In the genomic region with DNA sequence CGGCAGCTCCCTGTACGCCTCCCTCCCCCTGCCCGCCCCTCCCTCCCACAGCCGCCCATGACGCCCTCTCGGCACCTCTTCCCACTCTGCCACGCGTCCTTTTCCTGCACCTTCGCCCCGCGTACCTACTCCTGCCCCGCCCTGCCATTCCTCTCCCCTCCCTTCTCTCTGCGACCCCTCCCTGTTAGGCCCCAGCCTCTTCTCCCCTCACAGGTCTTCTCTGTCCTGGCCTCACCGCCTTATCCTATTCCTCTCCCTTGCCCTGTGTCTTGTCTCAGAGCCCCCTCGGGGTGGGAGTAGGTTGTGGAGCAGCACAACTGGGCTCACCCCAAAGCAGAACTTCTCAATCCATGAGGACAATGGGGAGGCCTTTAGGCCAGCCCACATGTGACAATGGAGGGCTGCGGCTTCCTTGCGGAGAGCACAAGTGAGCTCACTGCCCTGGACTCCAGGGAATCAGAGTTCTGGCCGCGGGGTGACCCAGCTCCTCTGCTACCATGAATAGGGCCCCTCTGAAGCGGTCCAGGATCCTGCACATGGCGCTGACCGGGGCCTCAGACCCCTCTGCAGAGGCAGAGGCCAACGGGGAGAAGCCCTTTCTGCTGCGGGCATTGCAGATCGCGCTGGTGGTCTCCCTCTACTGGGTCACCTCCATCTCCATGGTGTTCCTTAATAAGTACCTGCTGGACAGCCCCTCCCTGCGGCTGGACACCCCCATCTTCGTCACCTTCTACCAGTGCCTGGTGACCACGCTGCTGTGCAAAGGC, we compare ENCODE assay signal across 8 cellular contexts. TPM values are rescaled to one million over a fixed set of nuclear protein-coding genes. Genes with fewer than 3 reads are reported as not detected.
DNase-seq lines count a peak whose midpoint lies in the region; ATAC-seq and TF ChIP-seq lines count a peak whose summit lies in the region.

No MANE protein-coding gene starts in this region.

- H2AK5ac ChIP-seq in IMR-90 (ENCODE audit: low read depth, low read length): peak overlapping the region; percentile 92

- H3K9me1 ChIP-seq in IMR-90 (ENCODE audit: insufficient read depth, low read length): peaks cover 24% of the 10 kb centered on the region

- peak overlapping the region; percentile 94 for H3K4ac ChIP-seq in IMR-90 (ENCODE audit: low read depth, low read length)

- H4K8ac ChIP-seq in IMR-90 (ENCODE audit: low read depth in 2 of 2, low read length in 2 of 2): peak overlapping the region; percentile 82 to 97

- WGBS in IMR-90 (ENCODE audit: extremely low coverage in 2 of 2, insufficient read length in 1 of 2), 2 experiments: 11% methylated on average over 12 of the region's 29 CpGs; no CpG with 5 or more reads in 1 of the 2 experiments
- 13 to 19% (median 17%) methylated on average over 20 to 29 of the region's 29 CpGs for WGBS in heart left ventricle, 4 donors

- ATAC-seq in GM21360 (IDR thresholded peaks at IDR 0.05; ENCODE audit: unreplicated experiment) (peak; percentile 13), IMR-90 (ENCODE audit: low read depth) (peak; percentile 33), heart left ventricle (peak; percentile 41 to 61 (median 48))
- ATAC-seq in activated T-helper 17 cell treated with anti-CD3 and anti-CD28 coated beads, Interleukin-2, amount 50 U/mL, for 72 hours (replicated peaks): peak; percentile 42

- peaks cover 30% of the 10 kb centered on the region for H4K20me1 ChIP-seq in IMR-90 (ENCODE audit: insufficient read depth, low read length)

- in situ Hi-C loops in IMR-90 (cut with MboI; ENCODE audit: low sequenced_read_pairs): loop anchor here (25.0 kb wide), 1 partner anchor 1243 kb away; a partner anchor contains a TSS

- H3K27ac Mint-ChIP-seq in Calu3 (ENCODE audit: unreplicated experiment) (peak overlapping the region; percentile 84), progenitor cell of endocrine pancreas (peak overlapping the region; percentile 98)
- peak overlapping the region; percentile 69 for H3K27ac Mint-ChIP-seq in activated T-helper 17 cell treated with anti-CD3 and anti-CD28 coated beads, Interleukin-2, amount 50 U/mL, for 72 hours

- peak overlapping the region; percentile 95 for H4K91ac ChIP-seq in IMR-90 (ENCODE audit: insufficient read depth, low read depth, low read length)

- peak overlapping the region; percentile 85 for H2BK5ac ChIP-seq in IMR-90 (ENCODE audit: low read depth, low read length, poor library complexity, severe bottlenecking)

- dilution Hi-C loops in IMR-90 (cut with HindIII; ENCODE audit: low sequenced_read_pairs, unreplicated experiment): no loop called here

- H3K27me3 Mint-ChIP-seq in Calu3 (ENCODE audit: unreplicated experiment) (no peaks in the 10 kb centered on the region), progenitor cell of endocrine pancreas (peaks cover 25% of the 10 kb centered on the region)
- no peaks in the 10 kb centered on the region for H3K27me3 Mint-ChIP-seq in activated T-helper 17 cell treated with anti-CD3 and anti-CD28 coated beads, Interleukin-2, amount 50 U/mL, for 72 hours

- H2BK15ac ChIP-seq in IMR-90 (ENCODE audit: low read depth, low read length): peak overlapping the region; percentile 25; the same call in 1 of the 3 replicates

- H3K4me1 Mint-ChIP-seq in Calu3 (ENCODE audit: low read depth, unreplicated experiment) (peaks cover 16% of the 10 kb centered on the region), progenitor cell of endocrine pancreas (ENCODE audit: low read depth) (peaks cover 13% of the 10 kb centered on the region)
- H3K4me1 Mint-ChIP-seq in activated T-helper 17 cell treated with anti-CD3 and anti-CD28 coated beads, Interleukin-2, amount 50 U/mL, for 72 hours: peaks cover 20% of the 10 kb centered on the region

- peak overlapping the region; percentile 96 for H3K4me2 ChIP-seq in IMR-90 (ENCODE audit: low read depth, low read length)

- H3K27me3 ChIP-seq in IMR-90 (ENCODE audit: control insufficient read depth, insufficient read depth, low read length): no peaks in the 10 kb centered on the region; the same call in 1 of the 2 replicates
- H3K27me3 ChIP-seq in heart left ventricle: no peaks in the 10 kb centered on the region

- H3K4me1 ChIP-seq in IMR-90 (ENCODE audit: control insufficient read depth, insufficient read depth, low read length): peaks cover 20% of the 10 kb centered on the region
- peaks cover 6 to 59% (median 33%) of the 10 kb centered on the region in 12 donors for H3K4me1 ChIP-seq in heart left ventricle

- peak overlapping the region; percentile 95 for H3K14ac ChIP-seq in IMR-90 (replicated peaks; ENCODE audit: low read depth, low read length)

- H3K9me3 ChIP-seq in IMR-90 (ENCODE audit: control insufficient read depth, insufficient read depth, low read length) (no peaks in the 10 kb centered on the region), heart left ventricle (no peaks in the 10 kb centered on the region)

- TF ChIP-seq POLR2A in IMR-90 (IDR thresholded peaks at IDR 0.05; ENCODE audit: low read depth, low read length): no peak; the same call in 1 of the 2 replicates
- no peak for TF ChIP-seq POLR2A in heart left ventricle (IDR thresholded peaks at IDR 0.05)

- peak overlapping the region; percentile 97 for H2AK9ac ChIP-seq in IMR-90 (replicated peaks; ENCODE audit: low read depth, low read length, poor library complexity)

- H3K9me3 Mint-ChIP-seq in Calu3 (ENCODE audit: low read depth, unreplicated experiment) (peaks cover 3% of the 10 kb centered on the region), progenitor cell of endocrine pancreas (ENCODE audit: low read depth) (no peaks in the 10 kb centered on the region)
- no peaks in the 10 kb centered on the region for H3K9me3 Mint-ChIP-seq in activated T-helper 17 cell treated with anti-CD3 and anti-CD28 coated beads, Interleukin-2, amount 50 U/mL, for 72 hours

- H3K9ac ChIP-seq in IMR-90 (ENCODE audit: low read depth, low read length): peak overlapping the region; percentile 96

- CTCF ChIA-PET in Calu3 (lab: Charles Lee): interaction anchor here (0.6 to 2.2 kb wide), 3 partner anchors 34 to 38 kb away, joined by 3 to 7 read pairs (median 6); no protein-coding TSS in a partner anchor
- CTCF ChIA-PET in IMR-90 (lab: Yijun Ruan, JAX): no interaction called here

- BruUV-seq in Calu3 (replicated peaks; lab: Mats Ljungman, UMichigan) (no TSS peak), IMR-90 (replicated peaks; lab: Mats Ljungman, UMichigan) (TSS peak; percentile 76)

- H3K4me3 Mint-ChIP-seq in Calu3 (ENCODE audit: low read depth, unreplicated experiment) (peak overlapping the region; percentile 96), progenitor cell of endocrine pancreas (ENCODE audit: low read depth) (peak overlapping the region; percentile 90)
- H3K4me3 Mint-ChIP-seq in activated T-helper 17 cell treated with anti-CD3 and anti-CD28 coated beads, Interleukin-2, amount 50 U/mL, for 72 hours: peak overlapping the region; percentile 77

- peak overlapping the region; percentile 77 for H3K23ac ChIP-seq in IMR-90 (ENCODE audit: low read depth, low read length)

- peak overlapping the region; percentile 33 for H2BK120ac ChIP-seq in IMR-90 (ENCODE audit: low read depth, low read length)

- H3K36me3 ChIP-seq in IMR-90 (ENCODE audit: control insufficient read depth, insufficient read depth, low read length) (peaks cover 18% of the 10 kb centered on the region), heart left ventricle (peaks cover 0 to 17% (median 7%) of the 10 kb centered on the region in 9 donors)

- peak overlapping the region; percentile 87 for H3K4me3 ChIP-seq in IMR-90 (ENCODE audit: insufficient read depth, low read depth, low read length)
- H3K4me3 ChIP-seq in heart left ventricle: peak overlapping the region; percentile 63 to 99 (median 84)

- H3K56ac ChIP-seq in IMR-90 (ENCODE audit: extremely low read depth, insufficient read depth, low read length): peak overlapping the region; percentile 79

- peak; percentile 27 for DNase-seq in Calu3
- DNase-seq in IMR-90: peak; percentile 78
- peak; percentile 55 to 71 (median 63) for DNase-seq in heart left ventricle
- no peak for DNase-seq in progenitor cell of endocrine pancreas (ENCODE audit: low spot score, unreplicated experiment)
- no peak for DNase-seq in dedifferentiated amniotic fluid mesenchymal stem cell (ENCODE audit: extremely low spot score)
- no peak for DNase-seq in NCI-H128 (lab: John Stamatoyannopoulos, UW; ENCODE audit: unreplicated experiment)

- peak overlapping the region; percentile 90 for H4K5ac ChIP-seq in IMR-90 (ENCODE audit: low read depth, low read length)

- H2BK20ac ChIP-seq in IMR-90 (ENCODE audit: low read depth, low read length): no peak overlapping the region

- intact Hi-C loops in Calu3 (cut with micrococcal nuclease; ENCODE audit: unreplicated experiment) (loop anchor here (5.0 kb wide), 1 partner anchor 42 kb away; a partner anchor contains a TSS), IMR-90 (cut with micrococcal nuclease) (no loop called here), heart left ventricle (cut with DNase I) (loop anchor here in 4 of 10 donors (1.0 to 5.0 kb wide), 5 partner anchors 37 to 42 kb away; a partner anchor contains a TSS)

- no peak for TF ChIP-seq RAD21 in IMR-90 (IDR thresholded peaks at IDR 0.05; ENCODE audit: low read length)

- H3K36me3 Mint-ChIP-seq in Calu3 (ENCODE audit: insufficient read depth, unreplicated experiment): peaks cover 40% of the 10 kb centered on the region
- H3K36me3 Mint-ChIP-seq in activated T-helper 17 cell treated with anti-CD3 and anti-CD28 coated beads, Interleukin-2, amount 50 U/mL, for 72 hours (ENCODE audit: low read depth): peaks cover 21% of the 10 kb centered on the region
- H3K36me3 Mint-ChIP-seq in progenitor cell of endocrine pancreas (ENCODE audit: insufficient read depth): peaks cover 5% of the 10 kb centered on the region

- no peak for TF ChIP-seq CTCF in Calu3 (IDR thresholded peaks at IDR 0.05; ENCODE audit: unreplicated experiment)
- no peak for TF ChIP-seq CTCF in IMR-90 (conservative IDR thresholded peaks at IDR 0.05; ENCODE audit: low read depth, low read length)
- TF ChIP-seq CTCF in heart left ventricle (IDR thresholded peaks at IDR 0.05): no peak
- no peak for TF ChIP-seq CTCF in progenitor cell of endocrine pancreas (IDR thresholded peaks at IDR 0.05; ENCODE audit: unreplicated experiment)

- H2AFZ ChIP-seq in IMR-90 (replicated peaks; ENCODE audit: low read length, poor library complexity): peak overlapping the region; percentile 89

- H3K79me1 ChIP-seq in IMR-90 (ENCODE audit: low read depth in 1 of 2, low read length in 2 of 2): peaks cover 40 to 49% of the 10 kb centered on the region in 2 experiments

- H3K27ac ChIP-seq in IMR-90 (ENCODE audit: insufficient read depth, low read length): peak overlapping the region; percentile 91
- peak overlapping the region; percentile 64 to 94 (median 90) for H3K27ac ChIP-seq in heart left ventricle

- H3K18ac ChIP-seq in IMR-90 (ENCODE audit: low read depth, low read length): peak overlapping the region; percentile 75

- POLR2A ChIA-PET in IMR-90 (lab: Charles Lee; ENCODE audit: unreplicated experiment): interaction anchor here (0.5 to 0.6 kb wide), 2 partner anchors 60 to 469 kb away, joined by 3 read pairs; no protein-coding TSS in a partner anchor

RNA-seq across cellular contexts. Expression of a gene that starts 0.5 kb away (rescaled TPM):
- 18.1 and 20.5 TPM in 2 replicates for total RNA-seq in Calu3 (2022)
- 3.1 and 4.3 TPM in 2 replicates for total RNA-seq in IMR-90 (2012; rRNA removed)
- 26.7 and 27.1 TPM in 2 replicates for polyA plus RNA-seq in IMR-90 (2012; rRNA removed)
- polyA plus RNA-seq in IMR-90 (2012; cell fraction: cytosol; rRNA removed): 7.0 and 23.7 TPM in 2 replicates
- polyA plus RNA-seq in IMR-90 (2012; cell fraction: nucleus; rRNA removed; ENCODE audit: low replicate concordance): 3.3 and 12.5 TPM in 2 replicates
- total RNA-seq in activated T-helper 17 cell treated with anti-CD3 and anti-CD28 coated beads, Interleukin-2, amount 50 U/mL, for 72 hours: 10 to 100 TPM in 1 of 2 donors, 1 to 10 TPM in 1; 8.7 to 18.9 TPM
- 10 to 100 TPM in 4 of 9 donors, 1 to 10 TPM in 5; 5.5 to 11.3 (median 7.8) TPM for total RNA-seq in heart left ventricle
- 10 to 100 TPM in 1 of 2 donors, 1 to 10 TPM in 1; 5.3 to 21.0 TPM for polyA plus RNA-seq in heart left ventricle
- 12.8 and 14.0 TPM in 2 replicates for total RNA-seq in progenitor cell of endocrine pancreas

RNA-seq across cellular contexts. Expression of a gene that starts 41.8 kb away (rescaled TPM):
- total RNA-seq in Calu3 (2022): 14.9 and 16.1 TPM in 2 replicates
- total RNA-seq in IMR-90 (2012; rRNA removed): 12.8 and 13.1 TPM in 2 replicates
- polyA plus RNA-seq in IMR-90 (2012; rRNA removed): 10.8 and 12.2 TPM in 2 replicates
- 5.4 and 6.9 TPM in 2 replicates for polyA plus RNA-seq in IMR-90 (2012; cell fraction: cytosol; rRNA removed)
- polyA plus RNA-seq in IMR-90 (2012; cell fraction: nucleus; rRNA removed; ENCODE audit: low replicate concordance): 33.2 and 38.5 TPM in 2 replicates
- total RNA-seq in activated T-helper 17 cell treated with anti-CD3 and anti-CD28 coated beads, Interleukin-2, amount 50 U/mL, for 72 hours: 10 to 100 TPM; 12.3 to 25.4 TPM
- total RNA-seq in heart left ventricle: 100 to 1,000 TPM in 2 of 9 donors, 10 to 100 TPM in 7; 40.2 to 132 (median 72.7) TPM
- 10 to 100 TPM; 23.2 to 26.6 TPM for polyA plus RNA-seq in heart left ventricle
- 34.1 and 34.8 TPM in 2 replicates for total RNA-seq in progenitor cell of endocrine pancreas

Comparison
In these comparisons a context has a peak if more than half of its experiments do, and no peak if none do; other contexts are left out.
1. DNase-seq: peak in Calu3 (single experiment), IMR-90 (single experiment) and heart left ventricle (5 of 5); none in progenitor cell of endocrine pancreas (single experiment), dedifferentiated amniotic fluid mesenchymal stem cell (single experiment) and NCI-H128 (single experiment).
2. Peak in every context shown above with its lines, with median percentiles within 50 percentile points of each other: H3K27ac Mint-ChIP-seq, H3K4me3 Mint-ChIP-seq and ATAC-seq.